In genomic region chr10:61063035-61063434, GRCh38 we compare ENCODE assay signal across 1 cellular context.
TF ChIP-seq lines count a peak whose summit lies in the region.

No MANE protein-coding gene starts in this region.

TF ChIP-seq in HepG2, 621 proteins besides CTCF, POLR2A, EP300 and RAD21 (continued from another document and continues in another):
- TF ChIP-seq RAD51 (IDR thresholded peaks at IDR 0.05; ENCODE audit: borderline replicate concordance) (no peak), ZFYVE20 (CRISPR knock-in tag; IDR thresholded peaks at IDR 0.05; ENCODE audit: borderline replicate concordance, low read depth) (no peak), ZKSCAN8 (CRISPR knock-in tag; IDR thresholded peaks at IDR 0.05; ENCODE audit: borderline replicate concordance) (peak; percentile 79; the same call in 1 of the 2 replicates), SIN3B (IDR thresholded peaks at IDR 0.05; ENCODE audit: low read length) (no peak), REXO4 (CRISPR knock-in tag; IDR thresholded peaks at IDR 0.05; ENCODE audit: borderline replicate concordance) (no peak), ZNF660 (CRISPR knock-in tag; IDR thresholded peaks at IDR 0.05; ENCODE audit: borderline replicate concordance, low read depth) (no peak), SPEN (CRISPR knock-in tag; IDR thresholded peaks at IDR 0.05; ENCODE audit: low read depth) (no peak), NR3C1 (CRISPR knock-in tag; IDR thresholded peaks at IDR 0.05) (no peak), IRX3 (CRISPR knock-in tag; IDR thresholded peaks at IDR 0.05; ENCODE audit: borderline replicate concordance, low read depth) (no peak), ZNF367 (CRISPR knock-in tag; IDR thresholded peaks at IDR 0.05; ENCODE audit: borderline replicate concordance) (no peak), FOXC1 (CRISPR knock-in tag; IDR thresholded peaks at IDR 0.05; ENCODE audit: borderline replicate concordance) (no peak), ZNF263 (CRISPR knock-in tag; IDR thresholded peaks at IDR 0.05) (no peak), ZBTB20 (CRISPR knock-in tag; IDR thresholded peaks at IDR 0.05; ENCODE audit: borderline replicate concordance, low read depth) (0 out of 2 replicates have a peak, but pooled peaks have one; percentile 35), ZNF672 (CRISPR knock-in tag; IDR thresholded peaks at IDR 0.05) (no peak), PAWR (CRISPR knock-in tag; IDR thresholded peaks at IDR 0.05; ENCODE audit: borderline replicate concordance) (no peak), ZNF44 (CRISPR knock-in tag; IDR thresholded peaks at IDR 0.05) (no peak), HOXA7 (CRISPR knock-in tag; IDR thresholded peaks at IDR 0.05) (no peak), ZNF574 (CRISPR knock-in tag; IDR thresholded peaks at IDR 0.05) (peak; percentile 46; the same call in 1 of the 2 replicates), ZNF317 (CRISPR knock-in tag; IDR thresholded peaks at IDR 0.05) (no peak), FOSL1 (CRISPR knock-in tag; IDR thresholded peaks at IDR 0.05; ENCODE audit: borderline replicate concordance) (peak; percentile 47; the same call in 1 of the 2 replicates), AHDC1 (CRISPR knock-in tag; IDR thresholded peaks at IDR 0.05; ENCODE audit: borderline replicate concordance) (peak; percentile 97), ZNF138 (CRISPR knock-in tag; IDR thresholded peaks at IDR 0.05; ENCODE audit: low read depth) (no peak), ZNF724P (CRISPR knock-in tag; IDR thresholded peaks at IDR 0.05; ENCODE audit: borderline replicate concordance) (no peak), E2F5 (CRISPR knock-in tag; conservative IDR thresholded peaks at IDR 0.05) (no peak), ZNF563 (CRISPR knock-in tag; IDR thresholded peaks at IDR 0.05) (no peak), CENPX (CRISPR knock-in tag; IDR thresholded peaks at IDR 0.05) (no peak), CC2D1A (CRISPR knock-in tag; IDR thresholded peaks at IDR 0.05) (no peak), ARID5B (CRISPR knock-in tag; IDR thresholded peaks at IDR 0.05) (peak; percentile 98), E2F2 (CRISPR knock-in tag; IDR thresholded peaks at IDR 0.05; ENCODE audit: borderline replicate concordance) (no peak), NCOA1 (CRISPR knock-in tag; IDR thresholded peaks at IDR 0.05) (0 out of 2 replicates have a peak, but pooled peaks have one; percentile 29), SIX4 (CRISPR knock-in tag; IDR thresholded peaks at IDR 0.05) (peak; percentile 70; the same call in 1 of the 2 replicates), CBX2 (IDR thresholded peaks at IDR 0.05; ENCODE audit: low read depth, low read length) (no peak), CBX2 (CRISPR knock-in tag; IDR thresholded peaks at IDR 0.05; ENCODE audit: low read depth) (no peak), FOXO1 (CRISPR knock-in tag; IDR thresholded peaks at IDR 0.05) (peak; percentile 93), SSRP1 (CRISPR knock-in tag; IDR thresholded peaks at IDR 0.05) (no peak), SP2 (CRISPR knock-in tag; IDR thresholded peaks at IDR 0.05) (no peak), NR2F2 (IDR thresholded peaks at IDR 0.05; ENCODE audit: borderline replicate concordance, low read depth) (peak; percentile 87; the same call in 1 of the 2 replicates), GMEB1 (CRISPR knock-in tag; IDR thresholded peaks at IDR 0.05; ENCODE audit: borderline replicate concordance) (no peak), CREB1 (IDR thresholded peaks at IDR 0.05) (no peak), CREB1 (CRISPR knock-in tag; IDR thresholded peaks at IDR 0.05) (no peak; the same call in 1 of the 2 replicates), ZSCAN12 (CRISPR knock-in tag; IDR thresholded peaks at IDR 0.05) (no peak), CREB3 (CRISPR knock-in tag; IDR thresholded peaks at IDR 0.05) (no peak), ZNF547 (CRISPR knock-in tag; IDR thresholded peaks at IDR 0.05) (no peak), ONECUT2 (CRISPR knock-in tag; IDR thresholded peaks at IDR 0.05) (0 out of 2 replicates have a peak, but pooled peaks have one; percentile 38), HIVEP1 (CRISPR knock-in tag; IDR thresholded peaks at IDR 0.05) (no peak), FOXO4 (CRISPR knock-in tag; conservative IDR thresholded peaks at IDR 0.05) (no peak)
